In the genomic region with DNA sequence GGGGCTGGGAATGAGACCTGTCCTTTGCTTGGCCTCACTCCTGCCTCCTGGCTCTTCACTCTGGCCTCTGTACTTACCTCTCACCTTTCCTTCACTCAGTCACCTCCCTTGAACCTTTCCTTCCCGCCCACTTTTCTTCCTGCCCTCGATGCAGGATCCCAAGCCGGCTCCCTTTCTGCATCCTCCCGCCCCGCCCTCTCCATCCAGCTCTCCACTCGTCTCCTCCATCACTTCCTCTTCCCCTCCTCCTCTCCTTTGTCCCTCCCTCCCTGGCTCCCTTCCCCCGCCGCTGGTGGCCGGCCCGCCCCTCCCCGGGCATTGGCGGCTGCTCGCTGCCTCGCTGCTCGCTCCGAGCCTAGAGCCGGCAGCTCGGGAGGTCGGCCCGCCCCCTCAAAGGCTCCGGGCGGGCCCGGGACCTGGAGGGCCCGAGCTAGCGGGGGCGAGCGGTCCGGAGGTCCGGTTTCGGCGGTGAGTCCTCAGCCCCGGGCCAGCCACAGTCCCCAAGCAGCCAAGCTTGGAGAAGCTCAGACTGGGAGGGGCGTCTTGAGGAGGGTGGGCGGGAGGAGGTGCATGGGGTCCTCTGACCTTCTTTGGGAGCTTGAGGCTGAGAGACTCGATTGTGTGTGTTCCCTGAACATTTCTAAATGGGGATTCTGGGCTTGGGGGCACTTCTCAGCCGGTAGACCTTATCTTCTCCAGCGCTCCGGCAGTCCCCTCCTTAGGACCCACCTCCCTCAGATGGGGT, we compare ENCODE assay signal across 8 cellular contexts. TPM values are rescaled to one million over a fixed set of nuclear protein-coding genes. Genes with fewer than 3 reads are reported as not detected.
A peak's percentile ranks its signal among the peaks of the same experiment; 100 is the strongest.
DNase-seq lines count a peak whose midpoint lies in the region; ATAC-seq and TF ChIP-seq lines count a peak whose summit lies in the region.

No MANE protein-coding gene starts in this region.

- H3K4me3 Mint-ChIP-seq in HFFc6: peak overlapping the region; percentile 79

- no peaks in the 10 kb centered on the region for H3K9me3 ChIP-seq in tibial nerve

- TF ChIP-seq POLR2A in tibial nerve (IDR thresholded peaks at IDR 0.05): no peak

- peak overlapping the region; percentile 61 to 99 (median 86) for H3K27ac ChIP-seq in tibial nerve

- DNase-seq in AG20443 (ENCODE audit: low spot score) (peak; percentile 89), HFFc6 (peak; percentile 82), NCI-H774 (lab: John Stamatoyannopoulos, UW) (peak; percentile 91), fibroblast of the conjunctiva (ENCODE audit: low read depth) (peak; percentile 64), myocyte (ENCODE audit: low read depth) (peak; percentile 93), tibial nerve (ENCODE audit: low spot score in 2 of 2) (peak; percentile 77 to 85)
- DNase-seq in activated naive CD4-positive, alpha-beta T cell treated with Interleukin-2 at 50 U/mL for 16 hours: peak; percentile 32

- H3K4me1 ChIP-seq in tibial nerve: peaks cover 5 to 82% (median 67%) of the 10 kb centered on the region in 4 donors

- peaks cover 78% of the 10 kb centered on the region for H3K4me1 Mint-ChIP-seq in HFFc6 (ENCODE audit: low read depth)

- 3 to 4% methylated on average over 28 to 38 of the region's 38 CpGs for WGBS in tibial nerve, 2 donors

- H3K36me3 Mint-ChIP-seq in HFFc6 (ENCODE audit: low read depth): peaks cover 22% of the 10 kb centered on the region

- H3K27me3 ChIP-seq in tibial nerve: no peaks in the 10 kb centered on the region

- TF ChIP-seq EP300 in tibial nerve (IDR thresholded peaks at IDR 0.05): peak in 1 of 2 donors; percentile 64

- peaks cover 0 to 36% (median 7%) of the 10 kb centered on the region in 3 donors for H3K36me3 ChIP-seq in tibial nerve

- H3K4me3 ChIP-seq in tibial nerve: peak overlapping the region; percentile 36 to 53 (median 42)

- peak overlapping the region; percentile 92 for H3K27ac Mint-ChIP-seq in HFFc6

- TF ChIP-seq CTCF in HFFc6 (IDR thresholded peaks at IDR 0.05) (no peak), tibial nerve (IDR thresholded peaks at IDR 0.05) (no peak)

- no peak for ATAC-seq in HG03280 (IDR thresholded peaks at IDR 0.05; ENCODE audit: unreplicated experiment)

- peaks cover 4% of the 10 kb centered on the region for H3K27me3 Mint-ChIP-seq in HFFc6 (ENCODE audit: insufficient read depth)

- H3K9me3 Mint-ChIP-seq in HFFc6: no peaks in the 10 kb centered on the region

RNA-seq across cellular contexts. Expression of gene PHLDB1, which starts 13.8 kb away (rescaled TPM):
- 100 to 1,000 TPM; 106 to 121 (median 114) TPM for total RNA-seq in HFFc6 (2021; fragmentation: NEBNext Ultra II Directional; extraction: Animal tissue kit (Norgen Biotek cat#: 25700))
- total RNA-seq in myocyte: 135 and 173 TPM in 2 replicates
- 288 TPM for polyA plus RNA-seq in myocyte (2012)
- 100 to 1,000 TPM; 299 to 365 (median 323) TPM for total RNA-seq in tibial nerve

RNA-seq across cellular contexts. Expression of gene ARCN1, which starts 49.0 kb away (rescaled TPM):
- total RNA-seq in HFFc6 (2021; fragmentation: NEBNext Ultra II Directional; extraction: Animal tissue kit (Norgen Biotek cat#: 25700)): 100 to 1,000 TPM; 271 to 331 (median 319) TPM
- total RNA-seq in myocyte (110 and 132 TPM in 2 replicates), tibial nerve (10 to 100 TPM; 74.3 to 94.8 (median 88.5) TPM)
- 131 TPM for polyA plus RNA-seq in myocyte (2012)

RNA-seq across cellular contexts. Expression of gene IFT46, which starts 55.5 kb away (rescaled TPM):
- total RNA-seq in HFFc6 (2021; fragmentation: NEBNext Ultra II Directional; extraction: Animal tissue kit (Norgen Biotek cat#: 25700)): 10 to 100 TPM; 17.3 to 22.4 (median 20.2) TPM
- total RNA-seq in myocyte (26.0 and 41.3 TPM in 2 replicates), tibial nerve (10 to 100 TPM; 30.3 to 44.4 (median 35.4) TPM)
- 27.8 TPM for polyA plus RNA-seq in myocyte (2012)

RNA-seq across cellular contexts. Expression of gene TREH, which starts 58.2 kb away (rescaled TPM):
- total RNA-seq in HFFc6 (2021; fragmentation: NEBNext Ultra II Directional; extraction: Animal tissue kit (Norgen Biotek cat#: 25700)): under 1 TPM in 1 of 6 experiments, not detected in 5; 0.07 TPM
- not detected in 2 replicates for total RNA-seq in myocyte
- polyA plus RNA-seq in myocyte (2012): 2.5 TPM
- total RNA-seq in tibial nerve: not detected

Comparison
In these comparisons a context has a peak if more than half of its experiments do, and no peak if none do; other contexts are left out.
1. DNase-seq: peak in every context shown above with its lines; median percentile 93 in myocyte; 91 in NCI-H774; 89 in AG20443; 82 in HFFc6; 81 in tibial nerve; 64 in fibroblast of the conjunctiva; 32 in activated naive CD4-positive, alpha-beta T cell treated with Interleukin-2 at 50 U/mL for 16 hours.